1 cellular context compared by ENCODE assay signal in genomic region chr12:122421263-122421814, GRCh38.
TF ChIP-seq lines count a peak whose summit lies in the region.

No MANE protein-coding gene starts in this region.

TF ChIP-seq in HepG2, 621 proteins besides CTCF, POLR2A, EP300 and RAD21 (continued from another document):
- TF ChIP-seq JUNB (CRISPR knock-in tag; IDR thresholded peaks at IDR 0.05; ENCODE audit: borderline replicate concordance) (0 out of 2 replicates have a peak, but pooled peaks have one; percentile 15), ZNF570 (CRISPR knock-in tag; IDR thresholded peaks at IDR 0.05; ENCODE audit: borderline replicate concordance) (no peak), ZNF501 (CRISPR knock-in tag; IDR thresholded peaks at IDR 0.05) (peak; percentile 11; the same call in 1 of the 2 replicates), TGIF2 (CRISPR knock-in tag; IDR thresholded peaks at IDR 0.05) (peak; percentile 49; the same call in 1 of the 2 replicates), ZFYVE20 (CRISPR knock-in tag; IDR thresholded peaks at IDR 0.05; ENCODE audit: borderline replicate concordance, low read depth) (no peak), CREB1 (IDR thresholded peaks at IDR 0.05) (0 out of 2 replicates have a peak, but pooled peaks have one; percentile 10), CREB1 (CRISPR knock-in tag; IDR thresholded peaks at IDR 0.05) (no peak), RBM22 (optimal IDR thresholded peaks at IDR 0.05; ENCODE audit: low read length) (peak; percentile 25), TFDP2 (CRISPR knock-in tag; IDR thresholded peaks at IDR 0.05) (peak; percentile 12; the same call in 1 of the 2 replicates), BHLHE40 (IDR thresholded peaks at IDR 0.05; ENCODE audit: low read length) (no peak), NR2F2 (IDR thresholded peaks at IDR 0.05; ENCODE audit: borderline replicate concordance, low read depth) (peak; percentile 68), ZMYM2 (CRISPR knock-in tag; IDR thresholded peaks at IDR 0.05) (no peak), ZNF260 (CRISPR knock-in tag; IDR thresholded peaks at IDR 0.05; ENCODE audit: borderline replicate concordance, low read depth) (no peak), MYNN (CRISPR knock-in tag; IDR thresholded peaks at IDR 0.05; ENCODE audit: low read depth) (no peak), SAP130 (CRISPR knock-in tag; IDR thresholded peaks at IDR 0.05; ENCODE audit: low read depth) (peak; percentile 11; the same call in 1 of the 2 replicates), NR2F1 (CRISPR knock-in tag; IDR thresholded peaks at IDR 0.05) (peak in 1 of 2 experiments; percentile 59; a peak in 1 of 4 replicates), SRSF4 (IDR thresholded peaks at IDR 0.05; ENCODE audit: low read depth, low read length, poor library complexity, severe bottlenecking) (no peak), ZNF264 (CRISPR knock-in tag; IDR thresholded peaks at IDR 0.05) (0 out of 2 replicates have a peak, but pooled peaks have one; percentile 22), PHF8 (CRISPR knock-in tag; IDR thresholded peaks at IDR 0.05) (no peak)
